Comparison of ENCODE assay signal across 19 cellular contexts in genomic region chr10:28580825-28581224, GRCh38. TPM values are rescaled to one million over a fixed set of nuclear protein-coding genes. Genes with fewer than 3 reads are reported as not detected.
DNase-seq lines count a peak whose midpoint lies in the region; ATAC-seq and TF ChIP-seq lines count a peak whose summit lies in the region.
"Had no signal": no experiment of that assay in that cellular context is flagged by ENCODE, and none has a peak within 500 bp of the region (broad histone marks: within the 10 kb centered on the region; RNA-seq: fewer than 3 reads in every experiment).

No MANE protein-coding gene starts in this region.

- CTCF ChIA-PET in mammary epithelial cell (lab: Charles Lee; ENCODE audit: low non-redundant PET), result no interaction called here

- H3K9me3 ChIP-seq in cardiac muscle cell (ENCODE audit: low read depth) (no peaks in the 10 kb centered on the region), mammary epithelial cell (replicated peaks; ENCODE audit: insufficient read depth, low read length) (no peaks in the 10 kb centered on the region), left lung (no peaks in the 10 kb centered on the region), upper lobe of right lung (no peaks in the 10 kb centered on the region), MM.1S (replicated peaks; ENCODE audit: insufficient read depth, low read length) (no peaks in the 10 kb centered on the region)
- H3K9me3 ChIP-seq: suprapubic skin, vagina had no signal

- H3K4me3 ChIP-seq in cardiac muscle cell (no peak overlapping the region), mammary epithelial cell (replicated peaks in 1 of 3; ENCODE audit: insufficient read depth in 1 of 3, low read depth in 2 of 3, low read length in 3 of 3) (no peak overlapping the region), left lung (no peak overlapping the region), upper lobe of right lung (no peak overlapping the region), MM.1S (ENCODE audit: low read length) (no peak overlapping the region)
- H3K4me3 ChIP-seq: SK-N-MC, suprapubic skin, vagina had no signal

- peaks cover 19% of the 10 kb centered on the region for H4K20me1 ChIP-seq in mammary epithelial cell (ENCODE audit: insufficient read depth, low read length)
- H4K20me1 ChIP-seq in MM.1S (ENCODE audit: insufficient read depth, low read length), result peaks cover 80% of the 10 kb centered on the region

- H3K9ac ChIP-seq in mammary epithelial cell (ENCODE audit: insufficient read depth, low read length), result no peak overlapping the region
- no peak overlapping the region for H3K9ac ChIP-seq in MM.1S (ENCODE audit: low read length)

- no peak for TF ChIP-seq CTCF in cardiac muscle cell (IDR thresholded peaks at IDR 0.05; ENCODE audit: low read depth, low read length)
- TF ChIP-seq CTCF in mammary epithelial cell (conservative IDR thresholded peaks at IDR 0.05 in 1 of 2, IDR thresholded peaks at IDR 0.05 in 1 of 2; ENCODE audit: extremely low read depth in 1 of 2, insufficient read depth in 1 of 2, low read depth in 1 of 2, low read length in 2 of 2), result no peak
- no peak for TF ChIP-seq CTCF in left lung (IDR thresholded peaks at IDR 0.05)
- no peak for TF ChIP-seq CTCF in upper lobe of right lung (IDR thresholded peaks at IDR 0.05)
- TF ChIP-seq CTCF in MM.1S (IDR thresholded peaks at IDR 0.05; ENCODE audit: low read length), result no peak

- WGBS in mammary epithelial cell (ENCODE audit: low coverage, missing lambda C conversion rate), result 100% methylated on average over 1 of the region's 1 CpG

- intact Hi-C loops in Right ventricle myocardium superior (cut with DNase I) (no loop called here), mammary epithelial cell (cut with micrococcal nuclease) (no loop called here), left lung (cut with DNase I) (no loop called here), upper lobe of right lung (cut with DNase I) (no loop called here)

- H3K79me2 ChIP-seq in mammary epithelial cell (ENCODE audit: insufficient read depth, low read length), result peaks cover 98% of the 10 kb centered on the region
- H3K79me2 ChIP-seq in MM.1S (ENCODE audit: low read length), result peaks cover 100% of the 10 kb centered on the region

- BruUV-seq in mammary epithelial cell (replicated peaks; lab: Mats Ljungman, UMichigan), result no TSS peak

- H3K36me3 ChIP-seq in cardiac muscle cell (peaks cover 18% of the 10 kb centered on the region), mammary epithelial cell (ENCODE audit: insufficient read depth, low read length) (peaks cover 25% of the 10 kb centered on the region), left lung (peaks cover 0 to 29% of the 10 kb centered on the region in 2 donors), upper lobe of right lung (peaks cover 25% of the 10 kb centered on the region), MM.1S (replicated peaks; ENCODE audit: insufficient read depth, low read length) (peaks cover 20% of the 10 kb centered on the region; the same call in 1 of the 2 replicates)

- H3F3A ChIP-seq in MM.1S (ENCODE audit: insufficient read depth, low read length), result no peaks in the 10 kb centered on the region

- H3K27ac ChIP-seq in cardiac muscle cell, result peak overlapping the region; percentile 63
- H3K27ac ChIP-seq in mammary epithelial cell (ENCODE audit: insufficient read depth, low read depth, low read length), result no peak overlapping the region
- no peak overlapping the region for H3K27ac ChIP-seq in left lung
- H3K27ac ChIP-seq in upper lobe of right lung, result no peak overlapping the region
- no peak overlapping the region for H3K27ac ChIP-seq in MM.1S (ENCODE audit: low read length)
- H3K27ac ChIP-seq: HL-60, SK-N-MC, suprapubic skin, vagina had no signal

- DNase-seq in cardiac muscle cell (ENCODE audit: low read depth in 1 of 2, low spot score in 1 of 2) (no peak), Right ventricle myocardium superior (no peak), mammary epithelial cell (peak; percentile 16), left lung (no peak), upper lobe of right lung (no peak), NK-92 (lab: John Stamatoyannopoulos, UW; ENCODE audit: unreplicated experiment) (no peak), MM.1S (no peak)
- DNase-seq: activated naive CD4-positive, alpha-beta T cell; aorta; effector CD4-positive, alpha-beta T cell; glutamatergic neuron; NCI-H1417; NK-92 treated with Interleukin-12 subunit alpha and Interleukin-12 subunit beta, amount 100 ng/mL, for 24 hours; posterior cingulate gyrus had no signal

- in situ Hi-C loops in mammary epithelial cell (cut with MboI; ENCODE audit: low sequenced_read_pairs in 2 of 2), result no loop called here

- ATAC-seq in Right ventricle myocardium superior (ENCODE audit: poor library complexity), result no peak
- peak; percentile 62 for ATAC-seq in left lung
- peak; percentile 38 for ATAC-seq in upper lobe of right lung
- ATAC-seq in HG03469 (IDR thresholded peaks at IDR 0.05; ENCODE audit: unreplicated experiment), result no peak

- H3K4me2 ChIP-seq in mammary epithelial cell (ENCODE audit: insufficient read depth, low read depth, low read length), result no peak overlapping the region
- H3K4me2 ChIP-seq in MM.1S (ENCODE audit: low read depth, low read length), result no peak overlapping the region

- H2AFZ ChIP-seq in mammary epithelial cell (ENCODE audit: low read depth, low read length) (no peak overlapping the region), MM.1S (ENCODE audit: low read length) (no peak overlapping the region)

- H3K4me1 ChIP-seq in cardiac muscle cell (ENCODE audit: low read depth) (peaks cover 49% of the 10 kb centered on the region), mammary epithelial cell (ENCODE audit: insufficient read depth, low read length) (no peaks in the 10 kb centered on the region), left lung (peaks cover 0 to 71% of the 10 kb centered on the region in 2 donors), upper lobe of right lung (peaks cover 22% of the 10 kb centered on the region), MM.1S (ENCODE audit: low read length) (no peaks in the 10 kb centered on the region; the same call in 1 of the 2 replicates)

- no peaks in the 10 kb centered on the region for H3K27me3 ChIP-seq in cardiac muscle cell
- H3K27me3 ChIP-seq in mammary epithelial cell (ENCODE audit: insufficient read depth, low read length), result no peaks in the 10 kb centered on the region
- H3K27me3 ChIP-seq in left lung, result no peaks in the 10 kb centered on the region
- no peaks in the 10 kb centered on the region for H3K27me3 ChIP-seq in upper lobe of right lung
- H3K27me3 ChIP-seq in MM.1S (replicated peaks; ENCODE audit: insufficient read depth, low read length), result no peaks in the 10 kb centered on the region
- H3K27me3 ChIP-seq: suprapubic skin, vagina had no signal

- H3K9me2 ChIP-seq in MM.1S (replicated peaks; ENCODE audit: insufficient read depth, low read length), result no peaks in the 10 kb centered on the region

- dilution Hi-C loops in mammary epithelial cell (cut with HindIII; ENCODE audit: low sequenced_read_pairs), result no loop called here

RNA-seq across cellular contexts. Expression of gene WAC, which starts 47.9 kb away (rescaled TPM):
- total RNA-seq in cardiac muscle cell, result 113 and 141 TPM in 2 replicates
- 72.2 and 109 TPM in 2 replicates for polyA plus RNA-seq in cardiac muscle cell
- total RNA-seq in Right ventricle myocardium superior, result 92.9 TPM
- 100 to 1,000 TPM in 1 of 2 donors, 10 to 100 TPM in 1; 57.0 to 105 TPM for total RNA-seq in mammary epithelial cell
- 58.6 TPM for polyA plus RNA-seq in mammary epithelial cell
- 39.1 TPM for polyA minus RNA-seq in mammary epithelial cell
- 100 to 1,000 TPM in 1 of 2 donors, 10 to 100 TPM in 1; 90.7 to 106 TPM for total RNA-seq in left lung
- total RNA-seq in upper lobe of right lung, result 122 TPM

Comparison
In these comparisons a context has a peak if more than half of its experiments do, and no peak if none do; other contexts are left out.
1. ATAC-seq: peak in left lung (single experiment) and upper lobe of right lung (single experiment); none in Right ventricle myocardium superior (single experiment) and HG03469 (single experiment).